Comparison of ENCODE assay signal across 9 cellular contexts in genomic region chr20:62899633-62900051, GRCh38. TPM values are rescaled to one million over a fixed set of nuclear protein-coding genes. Genes with fewer than 3 reads are reported as not detected.
A peak's percentile ranks its signal among the peaks of the same experiment; 100 is the strongest.
DNase-seq lines count a peak whose midpoint lies in the region; ATAC-seq and TF ChIP-seq lines count a peak whose summit lies in the region.
"Had no signal": no experiment of that assay in that cellular context is flagged by ENCODE, and none has a peak within 500 bp of the region (broad histone marks: within the 10 kb centered on the region; RNA-seq: fewer than 3 reads in every experiment).

No MANE protein-coding gene starts in this region.

- H2AFZ ChIP-seq in GM23248: no peak overlapping the region

- no TSS peak for BruUV-seq in A673 (replicated peaks; lab: Mats Ljungman, UMichigan)

- H3K79me2 ChIP-seq in GM23248 (ENCODE audit: insufficient read depth): peaks cover 13% of the 10 kb centered on the region

- peak overlapping the region in 1 of 2 donors; percentile 82 for H3K4me3 Mint-ChIP-seq in stimulated activated naive CD8-positive, alpha-beta T cell treated with anti-CD3 and anti-CD28 coated beads, Interleukin-15, amount 100 ng/mL, for 72 hours

- no peaks in the 10 kb centered on the region for H3K9me3 ChIP-seq in A673 (ENCODE audit: low read depth, low read length, poor library complexity, severe bottlenecking)
- H3K9me3 ChIP-seq in GM23248 (ENCODE audit: low read depth): no peaks in the 10 kb centered on the region
- H3K9me3 ChIP-seq in body of pancreas: no peaks in the 10 kb centered on the region
- H3K9me3 ChIP-seq: tibial artery had no signal

- no peak overlapping the region for H3K9ac ChIP-seq in GM23248

- no peak overlapping the region for H3K4me2 ChIP-seq in GM23248 (ENCODE audit: unreplicated experiment)

- H3K4me3 ChIP-seq in A673 (ENCODE audit: low read depth, low read length, poor library complexity, severe bottlenecking) (no peak overlapping the region), GM23248 (no peak overlapping the region), body of pancreas (no peak overlapping the region)
- H3K4me3 ChIP-seq: tibial artery had no signal

- no peaks in the 10 kb centered on the region for H3K9me3 Mint-ChIP-seq in stimulated activated naive CD8-positive, alpha-beta T cell treated with anti-CD3 and anti-CD28 coated beads, Interleukin-15, amount 100 ng/mL, for 72 hours

- ATAC-seq in body of pancreas (peak; percentile 28), GM21529 (IDR thresholded peaks at IDR 0.05; ENCODE audit: unreplicated experiment) (no peak), HG03280 (IDR thresholded peaks at IDR 0.05; ENCODE audit: unreplicated experiment) (no peak)
- no peak for ATAC-seq in stimulated activated naive CD8-positive, alpha-beta T cell treated with anti-CD3 and anti-CD28 coated beads, Interleukin-15, amount 100 ng/mL, for 72 hours

- H3K27ac ChIP-seq in A673 (ENCODE audit: low read depth, low read length, poor library complexity, severe bottlenecking) (peak overlapping the region; percentile 19), GM23248 (no peak overlapping the region), body of pancreas (peak overlapping the region in 1 of 4 donors; percentile 69)
- H3K27ac ChIP-seq: tibial artery had no signal

- H3K9me2 ChIP-seq in GM23248 (ENCODE audit: insufficient read depth): no peaks in the 10 kb centered on the region

- peaks cover 22% of the 10 kb centered on the region for H3F3A ChIP-seq in GM23248 (ENCODE audit: insufficient read depth)

- no peak for DNase-seq in A673 (ENCODE audit: low spot score)
- peak; percentile 32 for DNase-seq in GM23248
- peak in 1 of 4 donors; percentile 41 for DNase-seq in body of pancreas
- DNase-seq in lung microvascular endothelial cell (ENCODE audit: low read depth in 2 of 2): peak; percentile 25 to 60
- no peak for DNase-seq in putamen (ENCODE audit: low spot score)
- DNase-seq in stimulated activated naive CD8-positive, alpha-beta T cell treated with anti-CD3 and anti-CD28 coated beads, Interleukin-15, amount 100 ng/mL, for 72 hours: no peak

- POLR2A ChIA-PET in A673 (lab: Charles Lee; ENCODE audit: low non-redundant PET): no interaction called here

- intact Hi-C loops in A673 (cut with micrococcal nuclease; ENCODE audit: unreplicated experiment): loop anchor here (5.0 kb wide), 1 partner anchor 108 kb away; the partner anchor contains the start of gene BHLHE23
- intact Hi-C loops in body of pancreas (cut with DNase I): loop anchor here (10.0 kb wide), 1 partner anchor 105 kb away; the partner anchor contains the start of gene BHLHE23

- TF ChIP-seq POLR2A in body of pancreas (IDR thresholded peaks at IDR 0.05): no peak

- CTCF ChIA-PET in A673 (lab: Charles Lee): no interaction called here

- peaks cover 65% of the 10 kb centered on the region for H3K4me1 Mint-ChIP-seq in stimulated activated naive CD8-positive, alpha-beta T cell treated with anti-CD3 and anti-CD28 coated beads, Interleukin-15, amount 100 ng/mL, for 72 hours

- in situ Hi-C loops in GM23248 (cut with MboI): no loop called here

- peaks cover 2% of the 10 kb centered on the region; the same call in 1 of the 2 replicates for H4K20me1 ChIP-seq in GM23248 (ENCODE audit: insufficient read depth)

- peaks cover 64% of the 10 kb centered on the region for H3K36me3 ChIP-seq in A673 (ENCODE audit: insufficient read depth, low read length, poor library complexity, severe bottlenecking)
- peaks cover 34% of the 10 kb centered on the region for H3K36me3 ChIP-seq in GM23248 (ENCODE audit: low read depth)
- peaks cover 0 to 10% of the 10 kb centered on the region in 2 donors for H3K36me3 ChIP-seq in body of pancreas (replicated peaks in 1 of 2; ENCODE audit: insufficient read depth in 1 of 2, low read depth in 2 of 2)

- no peak for TF ChIP-seq CTCF in A673 (conservative IDR thresholded peaks at IDR 0.05; ENCODE audit: low read depth, low read length)
- peak in 2 of 7 experiments; percentile 9 to 16 for TF ChIP-seq CTCF in body of pancreas (IDR thresholded peaks at IDR 0.05)

- H3K4me1 ChIP-seq in A673 (ENCODE audit: insufficient read depth, low read length, poor library complexity, severe bottlenecking) (peaks cover 16% of the 10 kb centered on the region), GM23248 (ENCODE audit: insufficient read depth) (no peaks in the 10 kb centered on the region), body of pancreas (peaks cover 29% of the 10 kb centered on the region)

- peak overlapping the region in 1 of 2 donors; percentile 93 for H3K27ac Mint-ChIP-seq in stimulated activated naive CD8-positive, alpha-beta T cell treated with anti-CD3 and anti-CD28 coated beads, Interleukin-15, amount 100 ng/mL, for 72 hours

- H3K27me3 ChIP-seq in A673 (replicated peaks; ENCODE audit: insufficient read depth, low read depth, low read length, poor library complexity) (no peaks in the 10 kb centered on the region), GM23248 (replicated peaks; ENCODE audit: insufficient read depth) (no peaks in the 10 kb centered on the region), body of pancreas (no peaks in the 10 kb centered on the region)
- H3K27me3 ChIP-seq: tibial artery had no signal

- H3K27me3 Mint-ChIP-seq in stimulated activated naive CD8-positive, alpha-beta T cell treated with anti-CD3 and anti-CD28 coated beads, Interleukin-15, amount 100 ng/mL, for 72 hours: no peaks in the 10 kb centered on the region

- WGBS in GM23248 (ENCODE audit: low coverage in 1 of 2, low lambda C conversion rate in 2 of 2, missing lambda C conversion rate in 2 of 2), 2 experiments: 20 to 21% methylated on average over 6 of the region's 6 CpGs
- 3 to 4% methylated on average over 6 of the region's 6 CpGs for WGBS in body of pancreas, 2 donors

RNA-seq across cellular contexts. Expression of gene DIDO1, which starts 26.7 kb away (rescaled TPM):
- total RNA-seq in A673 (2021): 61.7 and 64.4 TPM in 2 replicates
- total RNA-seq in GM23248 (2014; rRNA removed; shearing (Covaris generic)): 28.6 and 37.1 TPM in 2 replicates
- 15.5 and 16.2 TPM in 2 replicates for polyA plus RNA-seq in GM23248 (2016; fragmentation: Nextera tagmentation; extraction: Ambion mirVana)
- total RNA-seq in body of pancreas: 10 to 100 TPM; 38.4 to 51.7 TPM
- 17.2 and 24.8 TPM in 2 replicates for total RNA-seq in lung microvascular endothelial cell

RNA-seq across cellular contexts. Expression of gene TCFL5, which starts 38.0 kb away (rescaled TPM):
- 13.9 and 16.1 TPM in 2 replicates for total RNA-seq in A673 (2021)
- 17.5 and 18.5 TPM in 2 replicates for total RNA-seq in GM23248 (2014; rRNA removed; shearing (Covaris generic))
- 1.2 and 1.7 TPM in 2 replicates for polyA plus RNA-seq in GM23248 (2016; fragmentation: Nextera tagmentation; extraction: Ambion mirVana)
- 1 to 10 TPM; 2.0 to 7.5 TPM for total RNA-seq in body of pancreas
- 7.2 and 11.7 TPM in 2 replicates for total RNA-seq in lung microvascular endothelial cell

RNA-seq across cellular contexts. Expression of gene GID8, which starts 38.3 kb away (rescaled TPM):
- 40.2 and 42.0 TPM in 2 replicates for total RNA-seq in A673 (2021)
- total RNA-seq in GM23248 (2014; rRNA removed; shearing (Covaris generic)): 29.1 and 31.0 TPM in 2 replicates
- 17.5 and 17.6 TPM in 2 replicates for polyA plus RNA-seq in GM23248 (2016; fragmentation: Nextera tagmentation; extraction: Ambion mirVana)
- total RNA-seq in body of pancreas: 10 to 100 TPM; 26.2 to 29.7 TPM
- 30.7 and 33.7 TPM in 2 replicates for total RNA-seq in lung microvascular endothelial cell

RNA-seq across cellular contexts. Expression of gene SLC17A9, which starts 52.9 kb away (rescaled TPM):
- 0.17 TPM in 1 of 2 replicates, not detected in the other for total RNA-seq in A673 (2021)
- 11.1 and 19.5 TPM in 2 replicates for total RNA-seq in GM23248 (2014; rRNA removed; shearing (Covaris generic))
- polyA plus RNA-seq in GM23248 (2016; fragmentation: Nextera tagmentation; extraction: Ambion mirVana): 17.7 and 23.2 TPM in 2 replicates
- 1 to 10 TPM in 1 of 2 donors, under 1 TPM in 1; 0.78 to 4.9 TPM for total RNA-seq in body of pancreas
- 3.2 and 3.9 TPM in 2 replicates for total RNA-seq in lung microvascular endothelial cell

Comparison
In these comparisons a context has a peak if more than half of its experiments do, and no peak if none do; other contexts are left out.
1. DNase-seq: peak in GM23248 (single experiment) and lung microvascular endothelial cell (2 of 2); none in A673 (single experiment), putamen (single experiment) and stimulated activated naive CD8-positive, alpha-beta T cell treated with anti-CD3 and anti-CD28 coated beads, Interleukin-15, amount 100 ng/mL, for 72 hours (0 of 2).